Comparison of ENCODE assay signal across 12 cellular contexts in genomic region chr20:47985092-47985850, GRCh38.
DNase-seq lines count a peak whose midpoint lies in the region; TF ChIP-seq lines count a peak whose summit lies in the region.
"Had no signal": no experiment of that assay in that cellular context is flagged by ENCODE, and none has a peak within 500 bp of the region (broad histone marks: within the 10 kb centered on the region; RNA-seq: fewer than 3 reads in every experiment).

No MANE protein-coding gene starts in this region.

- no peak for TF ChIP-seq CTCF in smooth muscle cell (IDR thresholded peaks at IDR 0.05; ENCODE audit: borderline replicate concordance, insufficient read depth, poor library complexity, severe bottlenecking)
- no peak for TF ChIP-seq CTCF in CD14-positive monocyte (IDR thresholded peaks at IDR 0.05)

- DNase-seq in NCI-H2171 treated with DMSO at 0.1 percent for 48 hours (lab: John Stamatoyannopoulos, UW): peak; percentile 37
- no peak for DNase-seq in NCI-H2171 (lab: John Stamatoyannopoulos, UW)
- peak; percentile 62 for DNase-seq in NAMALWA (ENCODE audit: low spot score)
- peak; percentile 25 for DNase-seq in ecto neural progenitor cell (ENCODE audit: low spot score)
- DNase-seq in smooth muscle cell (lab: John Stamatoyannopoulos, UW; ENCODE audit: unreplicated experiment): no peak
- no peak for DNase-seq in activated effector memory CD4-positive, alpha-beta T cell treated with anti-CD3 and anti-CD28 coated beads, Interleukin-2, amount 50 U/mL, for 16 hours
- DNase-seq in CD14-positive monocyte (ENCODE audit: low spot score): no peak
- no peak for DNase-seq in NCI-H187 treated with DMSO at 0.1 percent for 48 hours (lab: John Stamatoyannopoulos, UW)
- DNase-seq: activated CD8-positive, alpha-beta memory T cell treated with anti-CD3 and anti-CD28 coated beads, Interleukin-2, amount 50 U/mL, for 48 hours; effector memory CD4-positive, alpha-beta T cell; KBM-7 had no signal

- H3K36me3 Mint-ChIP-seq in CD14-positive monocyte: no peaks in the 10 kb centered on the region
- H3K36me3 Mint-ChIP-seq: mesothelial cell of epicardium had no signal

- peak overlapping the region; percentile 30 for H3K4me2 ChIP-seq in smooth muscle cell

- no peak overlapping the region for H3K27ac Mint-ChIP-seq in CD14-positive monocyte
- H3K27ac Mint-ChIP-seq: mesothelial cell of epicardium had no signal

- whole genome bisulfite sequencing in smooth muscle cell (ENCODE audit: low lambda C conversion rate): 67% methylated on average over 7 of the region's 7 CpGs

- intact Hi-C loops in CD14-positive monocyte (cut with micrococcal nuclease): no loop called here

- H4K20me1 ChIP-seq in smooth muscle cell (ENCODE audit: low read depth): no peaks in the 10 kb centered on the region

- no peaks in the 10 kb centered on the region for H3K9me3 ChIP-seq in smooth muscle cell (replicated peaks; ENCODE audit: low read depth)

- H2AFZ ChIP-seq in smooth muscle cell (ENCODE audit: low read depth): no peak overlapping the region

- H3K9ac ChIP-seq in smooth muscle cell (ENCODE audit: low read depth): no peak overlapping the region

- H3K4me3 ChIP-seq in smooth muscle cell: no peak overlapping the region

- peak overlapping the region; percentile 42 for H3K27ac ChIP-seq in smooth muscle cell (ENCODE audit: low read depth)

- peaks cover 0 to 7% (median 4%) of the 10 kb centered on the region in 7 donors for H3K9me3 Mint-ChIP-seq in CD14-positive monocyte
- H3K9me3 Mint-ChIP-seq: mesothelial cell of epicardium had no signal

- no peaks in the 10 kb centered on the region for H3K27me3 ChIP-seq in smooth muscle cell (ENCODE audit: low read depth)

- peaks cover 1% of the 10 kb centered on the region for H3K4me1 Mint-ChIP-seq in CD14-positive monocyte

- peaks cover 7 to 20% (median 16%) of the 10 kb centered on the region in 3 donors for H3K27me3 Mint-ChIP-seq in CD14-positive monocyte (ENCODE audit: low read depth in 3 of 3)

- no peaks in the 10 kb centered on the region for H3K79me2 ChIP-seq in smooth muscle cell (ENCODE audit: low read depth)

- H3K4me3 Mint-ChIP-seq in CD14-positive monocyte: peak overlapping the region in 1 of 2 donors; percentile 9
- H3K4me3 Mint-ChIP-seq: mesothelial cell of epicardium had no signal

- peaks cover 4% of the 10 kb centered on the region for H3K4me1 ChIP-seq in smooth muscle cell (ENCODE audit: low read depth)

- H3F3A ChIP-seq in smooth muscle cell (ENCODE audit: low read depth): peaks cover 8% of the 10 kb centered on the region

- H3K36me3 ChIP-seq in smooth muscle cell (ENCODE audit: low read depth): no peaks in the 10 kb centered on the region

Comparison
In these comparisons a context has a peak if more than half of its experiments do, and no peak if none do; other contexts are left out.
1. DNase-seq: peak in NCI-H2171 treated with DMSO at 0.1 percent for 48 hours (single experiment), NAMALWA (single experiment) and ecto neural progenitor cell (single experiment); none in NCI-H2171 (single experiment), smooth muscle cell (single experiment), activated effector memory CD4-positive, alpha-beta T cell treated with anti-CD3 and anti-CD28 coated beads, Interleukin-2, amount 50 U/mL, for 16 hours (single experiment), CD14-positive monocyte (single experiment) and NCI-H187 treated with DMSO at 0.1 percent for 48 hours (single experiment).